1 cellular context compared by ENCODE assay signal in genomic region chr18:34261865-34262780, GRCh38.
A peak's percentile ranks its signal among the peaks of the same experiment; 100 is the strongest.
TF ChIP-seq lines count a peak whose summit lies in the region.

No MANE protein-coding gene starts in this region.

TF ChIP-seq in HEK293, 187 proteins besides CTCF, POLR2A, EP300 and RAD21:
- TF ChIP-seq PATZ1 (tag by site-specific recombination; IDR thresholded peaks at IDR 0.05) (no peak), ZNF274 (IDR thresholded peaks at IDR 0.05; ENCODE audit: low read length) (no peak), ZNF274 (tag by site-specific recombination; IDR thresholded peaks at IDR 0.05; ENCODE audit: borderline replicate concordance) (no peak), ZNF664 (tag by site-specific recombination; IDR thresholded peaks at IDR 0.05) (no peak), ZNF26 (tag by site-specific recombination; IDR thresholded peaks at IDR 0.05) (no peak), ZSCAN16 (tag by site-specific recombination; IDR thresholded peaks at IDR 0.05) (no peak), ZNF473 (tag by site-specific recombination; IDR thresholded peaks at IDR 0.05) (no peak), PRDM1 (tag by site-specific recombination; IDR thresholded peaks at IDR 0.05) (peak; percentile 77), AEBP2 (tag by site-specific recombination; IDR thresholded peaks at IDR 0.05; ENCODE audit: borderline replicate concordance) (no peak), IKZF3 (tag by site-specific recombination; IDR thresholded peaks at IDR 0.05) (no peak)
